8 cellular contexts compared by ENCODE assay signal in the genomic region with DNA sequence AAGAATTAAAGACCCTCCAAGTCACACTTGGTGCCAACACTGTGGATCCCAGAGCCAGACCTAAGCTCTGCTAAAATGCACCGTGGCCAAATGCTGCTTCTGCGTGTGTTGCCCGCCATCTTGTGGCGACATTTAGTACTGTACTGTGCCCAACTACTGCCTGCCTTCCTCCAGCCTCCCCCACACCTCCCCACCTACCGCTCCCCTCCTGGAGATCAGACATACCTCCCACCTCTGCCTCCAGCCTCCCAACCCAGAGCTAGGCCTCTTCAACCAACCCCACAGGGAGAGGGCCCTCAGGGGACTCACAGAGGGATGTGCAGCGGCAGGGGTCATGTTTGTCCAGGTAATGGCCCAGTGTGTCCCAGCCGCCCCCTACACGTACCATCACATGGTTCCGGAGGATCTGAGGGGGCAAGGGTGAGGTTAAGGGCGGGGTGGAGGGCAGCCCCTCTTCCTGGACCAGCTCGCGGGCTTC. TPM values are rescaled to one million over a fixed set of nuclear protein-coding genes. Genes with fewer than 3 reads are reported as not detected.
DNase-seq lines count a peak whose midpoint lies in the region; ATAC-seq and TF ChIP-seq lines count a peak whose summit lies in the region.

No MANE protein-coding gene starts in this region.

- H3K79me2 ChIP-seq in MM.1S (ENCODE audit: low read length): no peaks in the 10 kb centered on the region
- no peaks in the 10 kb centered on the region for H3K79me2 ChIP-seq in SK-N-SH (ENCODE audit: insufficient read depth)

- CTCF ChIA-PET in SK-N-SH (lab: Yijun Ruan, JAX): interaction anchor here (0.6 to 10.4 kb wide), 75 partner anchors 8 to 441 kb away, joined by 3 to 275 read pairs (median 7); partner anchors contain the start of genes AP2B1, C17orf50, PEX12 and RASL10B
- CTCF ChIA-PET in activated naive CD4-positive, alpha-beta T cell treated with anti-CD3 and anti-CD28 coated beads, Interleukin-2, amount 10 ng/mL, durations not matched to agents 7 days and 5 days (lab: Charles Lee): interaction anchor here (0.6 to 4.4 kb wide), 28 partner anchors 9 to 629 kb away, joined by 3 to 92 read pairs (median 4); partner anchors contain the start of genes FNDC8, RASL10B and TAF15

- H3K27me3 Mint-ChIP-seq in activated naive CD4-positive, alpha-beta T cell treated with anti-CD3 and anti-CD28 coated beads, Interleukin-2, amount 10 ng/mL, durations not matched to agents 7 days and 5 days: peaks cover 83% of the 10 kb centered on the region

- TF ChIP-seq CTCF in MM.1S (IDR thresholded peaks at IDR 0.05; ENCODE audit: low read length) (peak; percentile 86), SK-N-SH (IDR thresholded peaks at IDR 0.05) (peak; percentile 83), prostate gland (IDR thresholded peaks at IDR 0.05) (peak; percentile 74 to 94 (median 90)), uterus (IDR thresholded peaks at IDR 0.05) (peak; percentile 85 to 91 (median 87))

- TF ChIP-seq EP300 in SK-N-SH (IDR thresholded peaks at IDR 0.05; ENCODE audit: borderline replicate concordance in 1 of 2, low read depth in 1 of 2, low read length in 1 of 2): no peak

- no peak overlapping the region for H3K27ac Mint-ChIP-seq in activated naive CD4-positive, alpha-beta T cell treated with anti-CD3 and anti-CD28 coated beads, Interleukin-2, amount 10 ng/mL, durations not matched to agents 7 days and 5 days

- ATAC-seq in HG03095 (IDR thresholded peaks at IDR 0.05; ENCODE audit: unreplicated experiment): no peak

- no peaks in the 10 kb centered on the region for H3K36me3 Mint-ChIP-seq in activated naive CD4-positive, alpha-beta T cell treated with anti-CD3 and anti-CD28 coated beads, Interleukin-2, amount 10 ng/mL, durations not matched to agents 7 days and 5 days

- H3K27me3 ChIP-seq in MM.1S (replicated peaks; ENCODE audit: insufficient read depth, low read length) (peaks cover 51% of the 10 kb centered on the region), SK-N-SH (ENCODE audit: insufficient read depth) (peaks cover 11% of the 10 kb centered on the region), prostate gland (replicated peaks; ENCODE audit: insufficient read depth) (peaks cover 10% of the 10 kb centered on the region), uterus (peaks cover 8 to 15% of the 10 kb centered on the region in 2 donors)

- DNase-seq in GM03348 (ENCODE audit: low spot score): peak; percentile 90
- DNase-seq in MM.1S: peak; percentile 64
- DNase-seq in SK-N-SH: peak; percentile 89
- DNase-seq in activated naive CD4-positive, alpha-beta T cell treated with anti-CD3 and anti-CD28 coated beads, Interleukin-2, amount 10 ng/mL, durations not matched to agents 7 days and 5 days: peak; percentile 86
- peak; percentile 63 to 93 (median 83) for DNase-seq in head of caudate nucleus
- DNase-seq in prostate gland (ENCODE audit: low spot score): peak; percentile 74
- DNase-seq in uterus: peak; percentile 73 to 74

- POLR2A ChIA-PET in SK-N-SH (lab: Yijun Ruan, JAX): interaction anchor here (1.4 kb wide), 1 partner anchor 134 kb away, joined by 7 read pairs; no protein-coding TSS in a partner anchor

- H3K36me3 ChIP-seq in MM.1S (replicated peaks; ENCODE audit: insufficient read depth, low read length) (no peaks in the 10 kb centered on the region), SK-N-SH (replicated peaks in 1 of 2; ENCODE audit: control insufficient read depth in 1 of 2, insufficient read depth in 2 of 2, low read length in 1 of 2) (no peaks in the 10 kb centered on the region), prostate gland (no peaks in the 10 kb centered on the region), uterus (no peaks in the 10 kb centered on the region)

- H3K4me2 ChIP-seq in MM.1S (ENCODE audit: low read depth, low read length): no peak overlapping the region
- H3K4me2 ChIP-seq in SK-N-SH: no peak overlapping the region

- H3K4me1 ChIP-seq in MM.1S (ENCODE audit: low read length): no peaks in the 10 kb centered on the region
- peaks cover 0 to 15% of the 10 kb centered on the region in 2 experiments; a peak in 1 of 4 replicates for H3K4me1 ChIP-seq in SK-N-SH (ENCODE audit: control insufficient read depth in 1 of 2, insufficient read depth in 2 of 2, low read depth in 1 of 2, low read length in 1 of 2)
- no peaks in the 10 kb centered on the region for H3K4me1 ChIP-seq in prostate gland (replicated peaks)
- peaks cover 0 to 4% of the 10 kb centered on the region in 2 donors for H3K4me1 ChIP-seq in uterus

- H3K4me3 ChIP-seq in MM.1S (ENCODE audit: low read length) (no peak overlapping the region), SK-N-SH (ENCODE audit: low read depth in 2 of 2, low read length in 1 of 2) (no peak overlapping the region; a peak in 1 of 4 replicates), prostate gland (no peak overlapping the region), uterus (no peak overlapping the region)

- no peak overlapping the region for H2AFZ ChIP-seq in MM.1S (ENCODE audit: low read length)
- no peak overlapping the region for H2AFZ ChIP-seq in SK-N-SH (ENCODE audit: low read depth)

- H3K9me2 ChIP-seq in MM.1S (replicated peaks; ENCODE audit: insufficient read depth, low read length): no peaks in the 10 kb centered on the region
- H3K9me2 ChIP-seq in SK-N-SH: no peaks in the 10 kb centered on the region

- no peaks in the 10 kb centered on the region for H3K9me3 ChIP-seq in MM.1S (replicated peaks; ENCODE audit: insufficient read depth, low read length)
- H3K9me3 ChIP-seq in SK-N-SH: no peaks in the 10 kb centered on the region
- no peaks in the 10 kb centered on the region for H3K9me3 ChIP-seq in prostate gland
- no peaks in the 10 kb centered on the region for H3K9me3 ChIP-seq in uterus

- TF ChIP-seq POLR2A in prostate gland (IDR thresholded peaks at IDR 0.05): no peak
- no peak for TF ChIP-seq POLR2A in uterus (IDR thresholded peaks at IDR 0.05)

- TF ChIP-seq RAD21 in SK-N-SH (IDR thresholded peaks at IDR 0.05; ENCODE audit: low read length): peak; percentile 98

- H3K9me3 Mint-ChIP-seq in activated naive CD4-positive, alpha-beta T cell treated with anti-CD3 and anti-CD28 coated beads, Interleukin-2, amount 10 ng/mL, durations not matched to agents 7 days and 5 days: no peaks in the 10 kb centered on the region

- H4K20me1 ChIP-seq in MM.1S (ENCODE audit: insufficient read depth, low read length) (no peaks in the 10 kb centered on the region), SK-N-SH (ENCODE audit: insufficient read depth) (no peaks in the 10 kb centered on the region)

- intact Hi-C loops in head of caudate nucleus (cut with DNase I) (loop anchor here (2.0 to 10.0 kb wide), 2 partner anchors 135 to 433 kb away; no protein-coding TSS in a partner anchor), prostate gland (cut with DNase I) (loop anchor here (2.0 kb wide), 1 partner anchor 135 kb away; no protein-coding TSS in a partner anchor), uterus (cut with DNase I; ENCODE audit: low total_unique reads) (loop anchor here (5.0 kb wide), 1 partner anchor 135 kb away; no protein-coding TSS in a partner anchor)

- H3K9ac ChIP-seq in MM.1S (ENCODE audit: low read length): no peak overlapping the region
- no peak overlapping the region for H3K9ac ChIP-seq in SK-N-SH

- H3F3A ChIP-seq in MM.1S (ENCODE audit: insufficient read depth, low read length): no peaks in the 10 kb centered on the region
- H3F3A ChIP-seq in SK-N-SH (replicated peaks; ENCODE audit: insufficient read depth): no peaks in the 10 kb centered on the region

- 31% methylated on average over 10 of the region's 12 CpGs for WGBS in SK-N-SH (ENCODE audit: low lambda C conversion rate)
- WGBS in prostate gland: 23% methylated on average over 12 of the region's 12 CpGs

- H3K4me1 Mint-ChIP-seq in activated naive CD4-positive, alpha-beta T cell treated with anti-CD3 and anti-CD28 coated beads, Interleukin-2, amount 10 ng/mL, durations not matched to agents 7 days and 5 days: peaks cover 13% of the 10 kb centered on the region

- H3K27ac ChIP-seq in MM.1S (ENCODE audit: low read length) (no peak overlapping the region), SK-N-SH (ENCODE audit: low read depth in 2 of 2, low read length in 1 of 2) (no peak overlapping the region), prostate gland (no peak overlapping the region), uterus (no peak overlapping the region)

- no peak overlapping the region for H3K4me3 Mint-ChIP-seq in activated naive CD4-positive, alpha-beta T cell treated with anti-CD3 and anti-CD28 coated beads, Interleukin-2, amount 10 ng/mL, durations not matched to agents 7 days and 5 days

TF ChIP-seq in SK-N-SH, 30 proteins besides CTCF, POLR2A, EP300 and RAD21:
- TF ChIP-seq RFX5 (IDR thresholded peaks at IDR 0.05; ENCODE audit: low read length) (no peak), SMC3 (IDR thresholded peaks at IDR 0.05; ENCODE audit: low read depth, low read length) (peak; percentile 91)

RNA-seq across cellular contexts. Expression of gene GAS2L2, which starts 5.5 kb away (rescaled TPM):
- 0.02 TPM in 1 of 2 replicates, not detected in the other for polyA plus RNA-seq in SK-N-SH (2012; rRNA removed)
- polyA plus RNA-seq in SK-N-SH (2012; cell fraction: cytosol; rRNA removed): 0.01 TPM in 2 replicates
- polyA plus RNA-seq in SK-N-SH (2012; cell fraction: nucleus; rRNA removed): 0.08 and 0.10 TPM in 2 replicates
- total RNA-seq in prostate gland (not detected), uterus (under 1 TPM in 1 of 4 donors, not detected in 3; 0.69 TPM)

RNA-seq across cellular contexts. Expression of gene C17orf50, which starts 13.1 kb away (rescaled TPM):
- polyA plus RNA-seq in SK-N-SH (2012; rRNA removed): 0.05 TPM in 1 of 2 replicates, not detected in the other
- 0.03 and 0.04 TPM in 2 replicates for polyA plus RNA-seq in SK-N-SH (2012; cell fraction: cytosol; rRNA removed)
- not detected in 2 replicates for polyA plus RNA-seq in SK-N-SH (2012; cell fraction: nucleus; rRNA removed)
- total RNA-seq in prostate gland (10 to 100 TPM in 1 of 2 donors, not detected in 1; 15.8 TPM), uterus (not detected)

RNA-seq across cellular contexts. Expression of gene RASL10B, which starts 16.1 kb away (rescaled TPM):
- polyA plus RNA-seq in SK-N-SH (2012; rRNA removed): 4.2 and 4.3 TPM in 2 replicates
- polyA plus RNA-seq in SK-N-SH (2012; cell fraction: cytosol; rRNA removed): 2.2 and 3.8 TPM in 2 replicates
- polyA plus RNA-seq in SK-N-SH (2012; cell fraction: nucleus; rRNA removed): 6.4 and 8.3 TPM in 2 replicates
- total RNA-seq in prostate gland (1 to 10 TPM; 5.4 to 7.2 TPM), uterus (1 to 10 TPM in 3 of 4 donors, under 1 TPM in 1; 0.77 to 5.6 (median 3.3) TPM)

RNA-seq across cellular contexts. Expression of gene MMP28, which starts 47.9 kb away (rescaled TPM):
- 0.23 and 0.33 TPM in 2 replicates for polyA plus RNA-seq in SK-N-SH (2012; rRNA removed)
- 0.30 and 0.52 TPM in 2 replicates for polyA plus RNA-seq in SK-N-SH (2012; cell fraction: cytosol; rRNA removed)
- polyA plus RNA-seq in SK-N-SH (2012; cell fraction: nucleus; rRNA removed): 0.32 and 0.40 TPM in 2 replicates
- 100 to 1,000 TPM in 1 of 2 donors, 10 to 100 TPM in 1; 12.8 to 146 TPM for total RNA-seq in prostate gland
- 10 to 100 TPM in 3 of 4 donors, 1 to 10 TPM in 1; 2.9 to 58.4 (median 11.0) TPM for total RNA-seq in uterus
